18 cellular contexts compared by ENCODE assay signal in the genomic region with DNA sequence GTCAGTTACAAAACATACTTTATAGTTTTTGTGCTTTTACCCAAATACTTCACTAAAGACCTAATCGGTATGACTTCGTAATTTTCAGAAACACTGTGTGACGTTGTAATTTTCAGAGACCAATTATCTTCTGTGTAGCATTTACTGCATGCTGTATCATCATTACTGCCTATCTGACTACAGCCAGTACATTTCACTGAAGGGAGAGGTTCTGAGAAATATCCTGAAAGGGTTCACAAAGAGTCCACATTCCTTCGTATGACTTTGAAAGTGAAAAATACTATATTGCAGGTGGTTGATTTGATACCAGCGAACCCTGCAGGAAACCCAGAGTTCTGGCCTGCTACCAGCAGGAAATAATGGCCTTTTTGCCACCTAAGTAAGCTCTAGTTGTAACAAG.
A peak's percentile ranks its signal among the peaks of the same experiment; 100 is the strongest.
DNase-seq lines count a peak whose midpoint lies in the region; ATAC-seq and TF ChIP-seq lines count a peak whose summit lies in the region.
"Had no signal": no experiment of that assay in that cellular context is flagged by ENCODE, and none has a peak within 500 bp of the region (broad histone marks: within the 10 kb centered on the region; RNA-seq: fewer than 3 reads in every experiment).

No MANE protein-coding gene starts in this region.

- CTCF ChIA-PET in MCF 10A (lab: Yijun Ruan, JAX) = interaction anchor here (0.6 to 4.4 kb wide), 24 partner anchors 10 to 1812 kb away, joined by 3 to 78 read pairs (median 4); no protein-coding TSS in a partner anchor

- 38 to 76% methylated on average over 4 to 5 of the region's 5 CpGs for WGBS in gastroesophageal sphincter (ENCODE audit: low coverage in 1 of 2), 2 donors
- 52% methylated on average over 5 of the region's 5 CpGs for WGBS in right lobe of liver (ENCODE audit: insufficient coverage, low coverage, low lambda C conversion rate, missing lambda C conversion rate)

- TF ChIP-seq POLR2A in breast epithelium (IDR thresholded peaks at IDR 0.05) = no peak
- TF ChIP-seq POLR2A in gastroesophageal sphincter (IDR thresholded peaks at IDR 0.05) = no peak
- TF ChIP-seq POLR2A in right lobe of liver (IDR thresholded peaks at IDR 0.05) = no peak

- H3K27me3 ChIP-seq in breast epithelium (no peaks in the 10 kb centered on the region), gastroesophageal sphincter (no peaks in the 10 kb centered on the region), right lobe of liver (no peaks in the 10 kb centered on the region)
- H3K27me3 ChIP-seq: BLaER1 treated with 17β-estradiol and CSF1 and Interleukin-3, amounts not matched to agents 10 nM and 100 nM; heart left ventricle; right atrium auricular region had no signal

- DNase-seq in breast epithelium (ENCODE audit: low spot score in 2 of 2) (no peak), MCF 10A (ENCODE audit: unreplicated experiment) (no peak), sciatic nerve (ENCODE audit: low spot score) (no peak), head of caudate nucleus (no peak), EL (no peak), right lobe of liver (no peak)
- DNase-seq: 8988T; activated effector memory CD4-positive, alpha-beta T cell treated with anti-CD3 and anti-CD28 coated beads, Interleukin-2, amount 50 U/mL, for 16 hours; DMS153; H9; heart left ventricle; NCI-H1105 treated with DMSO at 0.1 percent for 48 hours had no signal

- POLR2A ChIA-PET in MCF 10A (lab: Yijun Ruan, JAX) = no interaction called here

- peak; percentile 35 for ATAC-seq in gastroesophageal sphincter
- ATAC-seq in sciatic nerve = peak; percentile 65
- no peak for ATAC-seq in GM18498 (IDR thresholded peaks at IDR 0.05; ENCODE audit: unreplicated experiment)
- ATAC-seq in right lobe of liver = no peak
- ATAC-seq: heart left ventricle, Panc1 had no signal

- peak overlapping the region; percentile 43 to 54 for H3K27ac ChIP-seq in breast epithelium
- peak overlapping the region in 1 of 4 donors; percentile 29 for H3K27ac ChIP-seq in gastroesophageal sphincter
- no peak overlapping the region for H3K27ac ChIP-seq in right lobe of liver
- H3K27ac ChIP-seq: BLaER1 treated with 17β-estradiol and CSF1 and Interleukin-3, amounts not matched to agents 10 nM and 100 nM; heart left ventricle; KMS-11; right atrium auricular region had no signal

- H3K9me3 Mint-ChIP-seq in MCF 10A (ENCODE audit: unreplicated experiment) = no peaks in the 10 kb centered on the region
- H3K9me3 Mint-ChIP-seq: H9 had no signal

- BruUV-seq in MCF 10A (replicated peaks; lab: Mats Ljungman, UMichigan) = no TSS peak

- intact Hi-C loops in breast epithelium (cut with DNase I; ENCODE audit: low total_unique reads) (loop anchor here (1.0 kb wide), 1 partner anchor 7 kb away; no protein-coding TSS in a partner anchor), MCF 10A (cut with micrococcal nuclease) (loop anchor here (5.0 to 10.0 kb wide), 3 partner anchors 153 to 1280 kb away; no protein-coding TSS in a partner anchor), sciatic nerve (cut with DNase I) (loop anchor here (5.0 to 10.0 kb wide), 2 partner anchors 343 to 1010 kb away; no protein-coding TSS in a partner anchor), head of caudate nucleus (cut with DNase I) (loop anchor here (10.0 kb wide), 1 partner anchor 1020 kb away; no protein-coding TSS in a partner anchor), right lobe of liver (cut with DNase I) (loop anchor here (10.0 kb wide), 2 partner anchors 340 to 350 kb away; no protein-coding TSS in a partner anchor)

- no peaks in the 10 kb centered on the region for H3K27me3 Mint-ChIP-seq in MCF 10A (ENCODE audit: insufficient read depth, unreplicated experiment)

- H3K36me3 ChIP-seq in breast epithelium (no peaks in the 10 kb centered on the region), gastroesophageal sphincter (no peaks in the 10 kb centered on the region), right lobe of liver (no peaks in the 10 kb centered on the region)
- H3K36me3 ChIP-seq: BLaER1 treated with 17β-estradiol and CSF1 and Interleukin-3, amounts not matched to agents 10 nM and 100 nM; right atrium auricular region had no signal

- H3K4me1 ChIP-seq in breast epithelium = no peaks in the 10 kb centered on the region
- H3K4me1 ChIP-seq in gastroesophageal sphincter = peaks cover 0 to 19% (median 0%) of the 10 kb centered on the region in 3 donors
- no peaks in the 10 kb centered on the region for H3K4me1 ChIP-seq in right lobe of liver
- H3K4me1 ChIP-seq: BLaER1 treated with 17β-estradiol and CSF1 and Interleukin-3, amounts not matched to agents 10 nM and 100 nM had no signal

- H3K4me3 Mint-ChIP-seq in MCF 10A (ENCODE audit: unreplicated experiment) = no peak overlapping the region
- H3K4me3 Mint-ChIP-seq: H9 had no signal

- no peaks in the 10 kb centered on the region for H3K9me3 ChIP-seq in breast epithelium
- H3K9me3 ChIP-seq in gastroesophageal sphincter = no peaks in the 10 kb centered on the region
- no peaks in the 10 kb centered on the region for H3K9me3 ChIP-seq in right lobe of liver
- H3K9me3 ChIP-seq: BLaER1 treated with 17β-estradiol and CSF1 and Interleukin-3, amounts not matched to agents 10 nM and 100 nM; heart left ventricle; right atrium auricular region had no signal

- H3K4me3 ChIP-seq in breast epithelium (peak overlapping the region; percentile 8 to 11 (median 9)), gastroesophageal sphincter (no peak overlapping the region), right lobe of liver (no peak overlapping the region)
- H3K4me3 ChIP-seq: BLaER1 treated with 17β-estradiol and CSF1 and Interleukin-3, amounts not matched to agents 10 nM and 100 nM; heart left ventricle; right atrium auricular region had no signal

- TF ChIP-seq CTCF in breast epithelium (IDR thresholded peaks at IDR 0.05) = no peak
- TF ChIP-seq CTCF in MCF 10A (IDR thresholded peaks at IDR 0.05; ENCODE audit: unreplicated experiment) = no peak
- no peak for TF ChIP-seq CTCF in gastroesophageal sphincter (IDR thresholded peaks at IDR 0.05)
- TF ChIP-seq CTCF in right lobe of liver (IDR thresholded peaks at IDR 0.05) = no peak

- no peak for TF ChIP-seq EP300 in gastroesophageal sphincter (IDR thresholded peaks at IDR 0.05)

- no peak overlapping the region for H3K27ac Mint-ChIP-seq in MCF 10A (ENCODE audit: low read depth, unreplicated experiment)

- no peaks in the 10 kb centered on the region for H3K36me3 Mint-ChIP-seq in MCF 10A (ENCODE audit: insufficient read depth, unreplicated experiment)

- H3K4me1 Mint-ChIP-seq in MCF 10A (ENCODE audit: insufficient read depth, unreplicated experiment) = peaks cover 6% of the 10 kb centered on the region

Comparison
In these comparisons a context has a peak if more than half of its experiments do, and no peak if none do; other contexts are left out.
1. H3K27ac ChIP-seq: peak in breast epithelium (2 of 2); none in right lobe of liver (0 of 3).
2. H3K4me3 ChIP-seq: peak in breast epithelium (3 of 3); none in gastroesophageal sphincter (0 of 2) and right lobe of liver (0 of 3).
3. ATAC-seq: peak in gastroesophageal sphincter (single experiment) and sciatic nerve (single experiment); none in GM18498 (single experiment) and right lobe of liver (0 of 4).